9 cellular contexts compared by ENCODE assay signal in genomic region chr7:87935373-87935706, GRCh38. TPM values are rescaled to one million over a fixed set of nuclear protein-coding genes. Genes with fewer than 3 reads are reported as not detected.
DNase-seq lines count a peak whose midpoint lies in the region; ATAC-seq and TF ChIP-seq lines count a peak whose summit lies in the region.
"Had no signal": no experiment of that assay in that cellular context is flagged by ENCODE, and none has a peak within 500 bp of the region (broad histone marks: within the 10 kb centered on the region; RNA-seq: fewer than 3 reads in every experiment).

No MANE protein-coding gene starts in this region.

- DNase-seq in BJ (ENCODE audit: low read depth): no peak
- no peak for DNase-seq in chondrocyte (ENCODE audit: low spot score)
- DNase-seq in NCI-H2196 (lab: John Stamatoyannopoulos, UW; ENCODE audit: unreplicated experiment): no peak
- DNase-seq: activated CD4-positive, alpha-beta T cell treated with anti-CD3 and anti-CD28 coated beads for 1 hour had no signal

- no peaks in the 10 kb centered on the region for H3K36me3 Mint-ChIP-seq in chondrocyte (ENCODE audit: low read depth)
- peaks cover 7% of the 10 kb centered on the region for H3K36me3 Mint-ChIP-seq in nephron (ENCODE audit: low read depth)

- H3K4me1 Mint-ChIP-seq in chondrocyte (ENCODE audit: low read depth) (peaks cover 15% of the 10 kb centered on the region), nephron (no peaks in the 10 kb centered on the region)

- no peaks in the 10 kb centered on the region for H3K4me1 ChIP-seq in HUES64 (ENCODE audit: insufficient read depth, low read length)

- CTCF ChIA-PET in BJ (lab: Yijun Ruan, JAX): no interaction called here

- TF ChIP-seq CTCF in BJ (IDR thresholded peaks at IDR 0.05; ENCODE audit: insufficient read depth, low read depth, low read length) (no peak), chondrocyte (IDR thresholded peaks at IDR 0.05) (no peak), nephron (IDR thresholded peaks at IDR 0.05; ENCODE audit: unreplicated experiment in 3 of 3) (no peak)

- H3K27me3 Mint-ChIP-seq in chondrocyte (ENCODE audit: low read depth): peaks cover 19% of the 10 kb centered on the region
- H3K27me3 Mint-ChIP-seq in nephron (ENCODE audit: low read depth): peaks cover 33% of the 10 kb centered on the region

- no peaks in the 10 kb centered on the region for H3K9me3 ChIP-seq in HUES64 (ENCODE audit: insufficient read depth, low read depth, low read length)

- POLR2A ChIA-PET in BJ (lab: Charles Lee): no interaction called here

- no peak overlapping the region for H3K27ac ChIP-seq in HUES64 (ENCODE audit: low read depth, low read length)

- no peak overlapping the region; the same call in 1 of the 2 replicates for H3K9ac ChIP-seq in HUES64 (ENCODE audit: low read depth, low read length)

- 35% methylated on average over 8 of the region's 8 CpGs for WGBS in HUES64

- peaks cover 2% of the 10 kb centered on the region for H3K9me3 Mint-ChIP-seq in chondrocyte (ENCODE audit: low read depth)
- H3K9me3 Mint-ChIP-seq in nephron: no peaks in the 10 kb centered on the region

- no peaks in the 10 kb centered on the region for H3K36me3 ChIP-seq in BJ (ENCODE audit: control insufficient read depth, insufficient read depth, low read length)
- H3K36me3 ChIP-seq in HUES64 (ENCODE audit: insufficient read depth, low read length): peaks cover 4% of the 10 kb centered on the region; the same call in 1 of the 2 replicates

- H3K27me3 ChIP-seq in BJ (ENCODE audit: control insufficient read depth, insufficient read depth, low read length) (peaks cover 5% of the 10 kb centered on the region), HUES64 (ENCODE audit: insufficient read depth, low read length) (peaks cover 18% of the 10 kb centered on the region)

- H3K27ac Mint-ChIP-seq in chondrocyte (ENCODE audit: unreplicated experiment) (no peak overlapping the region), nephron (no peak overlapping the region)

- no peak for ATAC-seq in HG03175 (IDR thresholded peaks at IDR 0.05; ENCODE audit: unreplicated experiment)
- no peak for ATAC-seq in GM18868 (IDR thresholded peaks at IDR 0.05; ENCODE audit: unreplicated experiment)
- ATAC-seq in HG03196 (IDR thresholded peaks at IDR 0.05; ENCODE audit: unreplicated experiment): no peak

- H3K4me3 Mint-ChIP-seq in chondrocyte (ENCODE audit: unreplicated experiment) (peak overlapping the region; percentile 90), nephron (peak overlapping the region; percentile 88 to 95 (median 89))

- H3K4me3 ChIP-seq in BJ (ENCODE audit: low read depth, low read length) (peak overlapping the region; percentile 46; the same call in 1 of the 2 replicates), HUES64 (ENCODE audit: low read length) (peak overlapping the region; percentile 74)

RNA-seq across cellular contexts. Expression of gene ADAM22, which starts 1.3 kb away (rescaled TPM):
- 0.04 and 0.06 TPM in 2 replicates for polyA plus RNA-seq in BJ (2011; rRNA removed)
- 0.15 and 0.33 TPM in 2 replicates for polyA minus RNA-seq in BJ (2011; rRNA and poly(A)+ RNA removed)
- polyA plus RNA-seq in HUES64 (2013, experiment 1 of 2): 4.7 TPM
- 6.3 TPM for polyA plus RNA-seq in HUES64 (2013, experiment 2 of 2)
- total RNA-seq in chondrocyte: 0.92 to 6.6 TPM (median 1.6 TPM) in 3 replicates

RNA-seq across cellular contexts. Expression of gene DBF4, which starts 59.0 kb away (rescaled TPM):
- polyA plus RNA-seq in BJ (2011; rRNA removed): 3.8 and 5.4 TPM in 2 replicates
- 2.0 and 2.4 TPM in 2 replicates for polyA minus RNA-seq in BJ (2011; rRNA and poly(A)+ RNA removed)
- 67.4 TPM for polyA plus RNA-seq in HUES64 (2013, experiment 1 of 2)
- polyA plus RNA-seq in HUES64 (2013, experiment 2 of 2): 77.4 TPM
- total RNA-seq in chondrocyte: 9.3 to 10.3 TPM (median 9.7 TPM) in 3 replicates

RNA-seq across cellular contexts. Expression of gene SLC25A40, which starts 59.2 kb away (rescaled TPM):
- polyA plus RNA-seq in BJ (2011; rRNA removed): 5.5 and 7.5 TPM in 2 replicates
- polyA minus RNA-seq in BJ (2011; rRNA and poly(A)+ RNA removed): 1.9 and 2.8 TPM in 2 replicates
- polyA plus RNA-seq in HUES64 (2013, experiment 1 of 2): 12.0 TPM
- 16.6 TPM for polyA plus RNA-seq in HUES64 (2013, experiment 2 of 2)
- 14.5 to 16.5 TPM (median 16.4 TPM) in 3 replicates for total RNA-seq in chondrocyte
